In the genomic region with DNA sequence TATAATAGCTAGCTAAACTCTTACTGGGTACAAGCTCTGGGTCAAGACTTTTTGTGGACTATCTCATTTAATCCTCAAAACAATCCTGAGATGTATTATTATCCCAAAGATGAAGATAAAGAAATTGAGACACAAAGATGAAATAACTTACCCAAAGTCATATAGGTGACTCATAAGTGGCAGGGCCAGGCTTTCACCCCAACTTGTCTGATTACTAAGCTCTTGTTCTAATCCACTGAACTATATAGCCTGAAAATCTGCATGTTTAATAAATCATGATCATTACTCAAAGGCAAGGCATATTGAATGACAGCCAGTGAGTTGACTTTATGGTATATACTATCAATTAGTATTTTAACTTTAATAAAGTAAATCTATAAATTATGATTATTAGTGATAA, we compare ENCODE assay signal across 2 cellular contexts.
A peak's percentile ranks its signal among the peaks of the same experiment; 100 is the strongest.
TF ChIP-seq lines count a peak whose summit lies in the region.

No MANE protein-coding gene starts in this region.

TF ChIP-seq in K562, 482 proteins besides CTCF, POLR2A, EP300 and RAD21:
- TF ChIP-seq, protein P1, sequence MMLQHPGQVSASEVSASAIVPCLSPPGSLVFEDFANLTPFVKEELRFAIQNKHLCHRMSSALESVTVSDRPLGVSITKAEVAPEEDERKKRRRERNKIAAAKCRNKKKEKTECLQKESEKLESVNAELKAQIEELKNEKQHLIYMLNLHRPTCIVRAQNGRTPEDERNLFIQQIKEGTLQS (IDR thresholded peaks at IDR 0.05): 0 out of 2 replicates have a peak, but pooled peaks have one; percentile 10
- TF ChIP-seq, protein P1 (CRISPR knock-in tag; conservative IDR thresholded peaks at IDR 0.05): no peak
- TF ChIP-seq POU5F1 (IDR thresholded peaks at IDR 0.05; ENCODE audit: borderline replicate concordance, low read depth, low read length, partially characterized antibody): no peak
- TF ChIP-seq TAF15 (IDR thresholded peaks at IDR 0.05; ENCODE audit: low read depth, low read length): no peak

TF ChIP-seq in SK-N-SH, 30 proteins besides CTCF, POLR2A, EP300 and RAD21 (continued from another document):
- no peak for TF ChIP-seq ZBTB33 (IDR thresholded peaks at IDR 0.05; ENCODE audit: borderline replicate concordance, low read depth)
- TF ChIP-seq NFIC (IDR thresholded peaks at IDR 0.05; ENCODE audit: borderline replicate concordance): no peak
- TF ChIP-seq REST (IDR thresholded peaks at IDR 0.05; ENCODE audit: low read depth, low read length): no peak
- TF ChIP-seq, protein P2, sequence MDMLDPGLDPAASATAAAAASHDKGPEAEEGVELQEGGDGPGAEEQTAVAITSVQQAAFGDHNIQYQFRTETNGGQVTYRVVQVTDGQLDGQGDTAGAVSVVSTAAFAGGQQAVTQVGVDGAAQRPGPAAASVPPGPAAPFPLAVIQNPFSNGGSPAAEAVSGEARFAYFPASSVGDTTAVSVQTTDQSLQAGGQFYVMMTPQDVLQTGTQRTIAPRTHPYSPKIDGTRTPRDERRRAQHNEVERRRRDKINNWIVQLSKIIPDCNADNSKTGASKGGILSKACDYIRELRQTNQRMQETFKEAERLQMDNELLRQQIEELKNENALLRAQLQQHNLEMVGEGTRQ (IDR thresholded peaks at IDR 0.05; ENCODE audit: borderline replicate concordance, low read depth, low read length): no peak
TF ChIP-seq in SK-N-SH: peak in this region for 0.
